ENCODE assay signal across 9 cellular contexts in the genomic region with DNA sequence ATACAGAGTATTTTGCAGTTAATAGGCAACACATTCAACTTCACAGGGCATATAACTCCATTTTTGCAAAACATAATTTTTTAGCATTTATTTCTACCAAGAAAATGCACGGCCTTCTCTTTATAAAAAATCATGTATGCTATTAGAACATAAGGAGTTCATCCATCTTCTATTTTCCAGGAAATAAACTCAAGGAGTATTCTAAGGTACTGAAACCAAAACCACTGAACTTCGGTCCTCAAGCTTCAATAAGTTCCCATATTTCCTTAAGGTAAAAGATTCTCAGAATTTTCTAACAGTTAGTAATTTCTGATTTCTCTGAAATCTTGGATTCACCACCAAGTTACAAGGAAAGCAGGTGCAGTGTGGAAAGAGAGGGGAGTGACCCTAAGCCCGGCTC.
"Had no signal": no experiment of that assay in that cellular context is flagged by ENCODE, and none has a peak within 500 bp of the region (broad histone marks: within the 10 kb centered on the region; RNA-seq: fewer than 3 reads in every experiment).

No MANE protein-coding gene starts in this region.

- ATAC-seq: GM23338, K562 had no signal

- H3K4me3 ChIP-seq: GM23338, K562 had no signal

- H2AFZ ChIP-seq: GM23338 had no signal

- FAIRE-seq: H1, H54, HTR-8/SVneo, K562 had no signal

- H3K4me2 ChIP-seq: GM23338 had no signal

- DNase-seq: H9, HCEC 1CT, IMR-90, KG1 had no signal
